In genomic region chr14:101544550-101544949, GRCh38 we compare ENCODE assay signal across 9 cellular contexts. TPM values are rescaled to one million over a fixed set of nuclear protein-coding genes. Genes with fewer than 3 reads are reported as not detected.
"Had no signal": no experiment of that assay in that cellular context is flagged by ENCODE, and none has a peak within 500 bp of the region (broad histone marks: within the 10 kb centered on the region; RNA-seq: fewer than 3 reads in every experiment).

No MANE protein-coding gene starts in this region.

- DNase-seq: GDM1, GF-D8 had no signal

- FAIRE-seq: G401.6, GM12878, GM12891, GM12892, GM18507, GM19239 had no signal

- ATAC-seq: GM12878 had no signal

- H3K4me3 ChIP-seq: GM12878 had no signal

RNA-seq across cellular contexts. Expression of gene DIO3, which starts 16.7 kb away (rescaled TPM):
- total RNA-seq: G401, GM12878 had no signal
- polyA plus RNA-seq: GM12878 had no signal
